ENCODE assay signal across 27 cellular contexts in the genomic region with DNA sequence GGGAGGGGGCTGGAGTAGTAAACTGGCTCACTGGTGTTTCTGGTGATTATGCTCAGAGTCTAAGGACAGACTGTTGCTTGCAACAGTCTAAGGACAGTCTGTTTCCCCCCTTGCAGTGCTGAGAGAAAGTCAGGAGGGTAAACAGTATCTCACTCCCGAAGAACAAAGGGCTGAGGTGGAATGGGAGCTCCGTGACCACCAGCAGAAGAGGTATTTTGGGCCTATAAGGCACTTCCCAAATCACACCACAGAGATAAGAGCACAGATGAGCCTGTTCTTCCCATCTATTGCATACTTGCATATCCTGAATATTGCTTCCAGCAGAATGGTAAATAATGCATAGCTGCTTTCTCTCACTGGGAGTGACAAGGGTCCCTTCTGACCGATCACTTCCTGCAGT.
"Had no signal": no experiment of that assay in that cellular context is flagged by ENCODE, and none has a peak within 500 bp of the region (broad histone marks: within the 10 kb centered on the region; RNA-seq: fewer than 3 reads in every experiment).

No MANE protein-coding gene starts in this region.

- DNase-seq: activated CD4-positive, alpha-beta T cell treated with anti-CD3 and anti-CD28 coated beads for 48 hours; activated CD4-positive, alpha-beta T cell treated with anti-CD3 and anti-CD28 coated beads, Interleukin-2, amount 50 U/mL, for 1 hour; activated CD4-positive, alpha-beta T cell treated with anti-CD3 and anti-CD28 coated beads, Interleukin-2, amount 50 U/mL, for 48 hours; activated CD8-positive, alpha-beta memory T cell treated with anti-CD3 and anti-CD28 coated beads for 24 hours; activated CD8-positive, alpha-beta T cell treated with anti-CD3 and anti-CD28 coated beads for 36 hours; activated effector memory CD4-positive, alpha-beta T cell treated with Interleukin-2 at 50 U/mL for 16 hours; activated gamma-delta T cell treated with Interleukin-2 at 50 U/mL for 16 hours; activated naive CD4-positive, alpha-beta T cell treated with anti-CD3 and anti-CD28 coated beads, Interleukin-2, amount 50 U/mL, for 16 hours; activated naive CD4-positive, alpha-beta T cell treated with Interleukin-2 at 50 U/mL for 16 hours; activated T-cell treated with anti-CD3 and anti-CD28 coated beads, Interleukin-2, amount 50 U/mL, for 4 hours; amniotic stem cell; anterior cingulate cortex; brain microvascular endothelial cell; dorsolateral prefrontal cortex; effector memory CD4-positive, alpha-beta T cell; erythroblast; foreskin keratinocyte; gastrocnemius medialis; glutamatergic neuron; T-helper 2 cell had no signal

- H3K27ac Mint-ChIP-seq: activated CD8-positive, alpha-beta T cell treated with anti-CD3 and anti-CD28 coated beads for 36 hours; activated naive CD8-positive, alpha-beta T cell; activated T-helper 17 cell treated with anti-CD3 and anti-CD28 coated beads, Interleukin-2, amount 50 U/mL, for 72 hours; dendritic cell treated with granulocyte-macrophage colony-stimulating factor and Interleukin-4, amounts not matched to agents 40 ng/mL and 50 ng/mL, for 4 days had no signal

- H3K4me3 ChIP-seq: coronary artery, dorsolateral prefrontal cortex, esophagus muscularis mucosa, gastrocnemius medialis had no signal

- H3K36me3 Mint-ChIP-seq: activated naive CD8-positive, alpha-beta T cell had no signal

- H3K4me1 ChIP-seq: esophagus muscularis mucosa, foreskin keratinocyte, gastrocnemius medialis had no signal

- H3K4me3 Mint-ChIP-seq: activated CD8-positive, alpha-beta T cell treated with anti-CD3 and anti-CD28 coated beads for 36 hours; activated naive CD8-positive, alpha-beta T cell; activated T-cell treated with anti-CD3 and anti-CD28 coated beads, Interleukin-2, amount 50 U/mL, for 4 hours; activated T-helper 17 cell treated with anti-CD3 and anti-CD28 coated beads, Interleukin-2, amount 50 U/mL, for 72 hours; central memory CD8-positive, alpha-beta T cell; dendritic cell treated with granulocyte-macrophage colony-stimulating factor and Interleukin-4, amounts not matched to agents 40 ng/mL and 50 ng/mL, for 4 days had no signal

- H3K9me3 Mint-ChIP-seq: dendritic cell treated with granulocyte-macrophage colony-stimulating factor and Interleukin-4, amounts not matched to agents 40 ng/mL and 50 ng/mL, for 4 days had no signal

- ATAC-seq: activated CD4-positive, CD25-positive, alpha-beta regulatory T cell treated with anti-CD3 and anti-CD28 coated beads, Interleukin-2, amount 50 U/mL, for 24 hours; activated CD8-positive, alpha-beta T cell treated with anti-CD3 and anti-CD28 coated beads for 36 hours; activated T-cell treated with anti-CD3 and anti-CD28 coated beads, Interleukin-2, amount 50 U/mL, for 4 hours; activated T-helper 17 cell treated with anti-CD3 and anti-CD28 coated beads, Interleukin-2, amount 50 U/mL, for 72 hours; foreskin keratinocyte; gastrocnemius medialis had no signal

- H3K4me1 Mint-ChIP-seq: activated T-helper 17 cell treated with anti-CD3 and anti-CD28 coated beads, Interleukin-2, amount 50 U/mL, for 72 hours; central memory CD8-positive, alpha-beta T cell had no signal

- H3K27me3 Mint-ChIP-seq: activated CD8-positive, alpha-beta T cell treated with anti-CD3 and anti-CD28 coated beads for 36 hours; activated naive CD8-positive, alpha-beta T cell; activated T-helper 17 cell treated with anti-CD3 and anti-CD28 coated beads, Interleukin-2, amount 50 U/mL, for 72 hours; central memory CD8-positive, alpha-beta T cell; dendritic cell treated with granulocyte-macrophage colony-stimulating factor and Interleukin-4, amounts not matched to agents 40 ng/mL and 50 ng/mL, for 4 days had no signal

- H3K9me3 ChIP-seq: gastrocnemius medialis had no signal

- H3K27me3 ChIP-seq: brain microvascular endothelial cell, dorsolateral prefrontal cortex, esophagus muscularis mucosa, foreskin keratinocyte, gastrocnemius medialis had no signal

- H3K36me3 ChIP-seq: brain microvascular endothelial cell, esophagus muscularis mucosa, gastrocnemius medialis had no signal

- H3K27ac ChIP-seq: brain microvascular endothelial cell, coronary artery, dorsolateral prefrontal cortex, esophagus muscularis mucosa, foreskin keratinocyte, gastrocnemius medialis had no signal
